Comparison of ENCODE assay signal across 10 cellular contexts in genomic region chr9:95058795-95059386, GRCh38.
DNase-seq lines count a peak whose midpoint lies in the region; ATAC-seq, FAIRE-seq and TF ChIP-seq lines count a peak whose summit lies in the region.
"Had no signal": no experiment of that assay in that cellular context is flagged by ENCODE, and none has a peak within 500 bp of the region (broad histone marks: within the 10 kb centered on the region; RNA-seq: fewer than 3 reads in every experiment).

No MANE protein-coding gene starts in this region.

- 80 to 83% methylated on average over 7 of the region's 7 CpGs for WGBS in lung, 2 donors

- H3K27me3 ChIP-seq in Loucy (ENCODE audit: insufficient read depth, low read length, poor library complexity, severe bottlenecking) (no peaks in the 10 kb centered on the region), astrocyte (ENCODE audit: insufficient read depth, low read length) (no peaks in the 10 kb centered on the region), lung (ENCODE audit: control insufficient read depth, insufficient read depth) (no peaks in the 10 kb centered on the region)
- H3K27me3 ChIP-seq: left lung had no signal

- H3K9me3 ChIP-seq in Loucy (ENCODE audit: insufficient read depth, low read depth, low read length), result no peaks in the 10 kb centered on the region
- H3K9me3 ChIP-seq in astrocyte (ENCODE audit: insufficient read depth, low read depth, low read length), result no peaks in the 10 kb centered on the region
- no peaks in the 10 kb centered on the region for H3K9me3 ChIP-seq in lung (ENCODE audit: control insufficient read depth in 2 of 2, insufficient read depth in 1 of 2, low read length in 1 of 2)
- H3K9me3 ChIP-seq: left lung had no signal

- H3K27me3 Mint-ChIP-seq in astrocyte (ENCODE audit: low read depth, unreplicated experiment), result no peaks in the 10 kb centered on the region
- H3K27me3 Mint-ChIP-seq in stimulated activated memory B cell treated with anti-CD40 and anti-IgM and Interleukin-4, amounts not matched to agents 10 μg/mL and 1 μg/mL and 100 μg/mL, for 72 hours, result no peaks in the 10 kb centered on the region

- no peak overlapping the region for H2AFZ ChIP-seq in Loucy (ENCODE audit: low read length)
- H2AFZ ChIP-seq in astrocyte (ENCODE audit: low read depth, low read length), result no peak overlapping the region

- DNase-seq in astrocyte (ENCODE audit: low read depth) (peak; percentile 58), lung (ENCODE audit: low spot score) (no peak), substantia nigra (lab: John Stamatoyannopoulos, UW) (no peak), erythroblast (lab: John Stamatoyannopoulos, UW) (no peak), cortex of kidney (lab: John Stamatoyannopoulos, UW) (no peak)
- DNase-seq: left lung, NCI-H2227 treated with DMSO at 0.1 percent for 48 hours had no signal

- H3K4me3 Mint-ChIP-seq in astrocyte (ENCODE audit: unreplicated experiment), result no peak overlapping the region
- no peak overlapping the region for H3K4me3 Mint-ChIP-seq in stimulated activated memory B cell treated with anti-CD40 and anti-IgM and Interleukin-4, amounts not matched to agents 10 μg/mL and 1 μg/mL and 100 μg/mL, for 72 hours

- H3K36me3 ChIP-seq in Loucy (ENCODE audit: insufficient read depth, low read length) (no peaks in the 10 kb centered on the region), astrocyte (ENCODE audit: insufficient read depth, low read length) (peaks cover 20% of the 10 kb centered on the region), lung (ENCODE audit: control insufficient read depth in 2 of 2, insufficient read depth in 2 of 2, low read length in 2 of 2) (peaks cover 6 to 12% of the 10 kb centered on the region in 2 donors)

- H3K9me2 ChIP-seq in Loucy (replicated peaks; ENCODE audit: low read depth, low read length), result no peaks in the 10 kb centered on the region

- peak overlapping the region; percentile 2 for H3K4me2 ChIP-seq in Loucy (ENCODE audit: low read depth, low read length, poor library complexity, severe bottlenecking)
- peak overlapping the region; percentile 82 for H3K4me2 ChIP-seq in astrocyte (ENCODE audit: low read length)

- no peak for FAIRE-seq in astrocyte (lab: Jason Lieb, UNC)
- FAIRE-seq: H54 had no signal

- no peaks in the 10 kb centered on the region for H3K9me3 Mint-ChIP-seq in astrocyte (ENCODE audit: unreplicated experiment)
- no peaks in the 10 kb centered on the region for H3K9me3 Mint-ChIP-seq in stimulated activated memory B cell treated with anti-CD40 and anti-IgM and Interleukin-4, amounts not matched to agents 10 μg/mL and 1 μg/mL and 100 μg/mL, for 72 hours

- H3K4me1 ChIP-seq in Loucy (ENCODE audit: insufficient read depth, low read length, poor library complexity, severe bottlenecking) (peaks cover 88% of the 10 kb centered on the region), astrocyte (ENCODE audit: insufficient read depth, low read length) (peaks cover 65% of the 10 kb centered on the region), lung (ENCODE audit: control insufficient read depth in 2 of 2, insufficient read depth in 2 of 2, low read length in 2 of 2) (peaks cover 25 to 41% of the 10 kb centered on the region in 2 donors)

- no peak for ATAC-seq in lung (ENCODE audit: insufficient read depth, low FRiP score)
- ATAC-seq in stimulated activated memory B cell treated with anti-CD40 and anti-IgM and Interleukin-4, amounts not matched to agents 10 μg/mL and 1 μg/mL and 100 μg/mL, for 72 hours, result no peak
- ATAC-seq: left lung had no signal

- H3K27ac Mint-ChIP-seq in astrocyte (ENCODE audit: unreplicated experiment), result no peak overlapping the region
- no peak overlapping the region for H3K27ac Mint-ChIP-seq in stimulated activated memory B cell treated with anti-CD40 and anti-IgM and Interleukin-4, amounts not matched to agents 10 μg/mL and 1 μg/mL and 100 μg/mL, for 72 hours

- H3K79me2 ChIP-seq in Loucy (ENCODE audit: insufficient read depth, low read length), result no peaks in the 10 kb centered on the region
- H3K79me2 ChIP-seq in astrocyte (ENCODE audit: insufficient read depth, low read length), result peaks cover 100% of the 10 kb centered on the region

- TF ChIP-seq POLR2A in erythroblast (IDR thresholded peaks at IDR 0.05; ENCODE audit: low read length), result no peak

- TF ChIP-seq CTCF in Loucy (conservative IDR thresholded peaks at IDR 0.05; ENCODE audit: low read length) (no peak), astrocyte (IDR thresholded peaks at IDR 0.05; ENCODE audit: insufficient read depth, low read depth, low read length) (no peak), lung (IDR thresholded peaks at IDR 0.05; ENCODE audit: control extremely low read depth, extremely low read depth) (no peak)

- peak overlapping the region; percentile 84 for H3K9ac ChIP-seq in Loucy (ENCODE audit: low read depth, low read length, poor library complexity, severe bottlenecking)
- H3K9ac ChIP-seq in astrocyte (ENCODE audit: low read length), result peak overlapping the region; percentile 2

- H3F3A ChIP-seq in Loucy (ENCODE audit: low read depth), result peaks cover 14% of the 10 kb centered on the region; the same call in 1 of the 2 replicates

- H3K4me3 ChIP-seq in Loucy (ENCODE audit: low read length, poor library complexity, severe bottlenecking), result no peak overlapping the region
- no peak overlapping the region for H3K4me3 ChIP-seq in astrocyte (ENCODE audit: insufficient read depth, low read depth, low read length)
- H3K4me3 ChIP-seq in lung, result no peak overlapping the region
- H3K4me3 ChIP-seq: left lung had no signal

- peaks cover 7% of the 10 kb centered on the region for H3K36me3 Mint-ChIP-seq in astrocyte (ENCODE audit: low read depth, unreplicated experiment)
- H3K36me3 Mint-ChIP-seq in stimulated activated memory B cell treated with anti-CD40 and anti-IgM and Interleukin-4, amounts not matched to agents 10 μg/mL and 1 μg/mL and 100 μg/mL, for 72 hours, result peaks cover 16% of the 10 kb centered on the region

- H4K20me1 ChIP-seq in Loucy (ENCODE audit: insufficient read depth, low read length, poor library complexity, severe bottlenecking) (no peaks in the 10 kb centered on the region), astrocyte (ENCODE audit: insufficient read depth, low read length) (peaks cover 91% of the 10 kb centered on the region)

- peaks cover 72% of the 10 kb centered on the region for H3K4me1 Mint-ChIP-seq in astrocyte (ENCODE audit: low read depth, unreplicated experiment)
- no peaks in the 10 kb centered on the region for H3K4me1 Mint-ChIP-seq in stimulated activated memory B cell treated with anti-CD40 and anti-IgM and Interleukin-4, amounts not matched to agents 10 μg/mL and 1 μg/mL and 100 μg/mL, for 72 hours

- H3K27ac ChIP-seq in astrocyte (ENCODE audit: low read depth, low read length) (no peak overlapping the region), lung (ENCODE audit: low read depth in 1 of 2, low read length in 1 of 2) (peak overlapping the region; percentile 62 to 63), substantia nigra (ENCODE audit: low read depth, low read length, poor library complexity, severe bottlenecking) (peak overlapping the region; percentile 84)
